Comparison of ENCODE assay signal across 8 cellular contexts in the genomic region with DNA sequence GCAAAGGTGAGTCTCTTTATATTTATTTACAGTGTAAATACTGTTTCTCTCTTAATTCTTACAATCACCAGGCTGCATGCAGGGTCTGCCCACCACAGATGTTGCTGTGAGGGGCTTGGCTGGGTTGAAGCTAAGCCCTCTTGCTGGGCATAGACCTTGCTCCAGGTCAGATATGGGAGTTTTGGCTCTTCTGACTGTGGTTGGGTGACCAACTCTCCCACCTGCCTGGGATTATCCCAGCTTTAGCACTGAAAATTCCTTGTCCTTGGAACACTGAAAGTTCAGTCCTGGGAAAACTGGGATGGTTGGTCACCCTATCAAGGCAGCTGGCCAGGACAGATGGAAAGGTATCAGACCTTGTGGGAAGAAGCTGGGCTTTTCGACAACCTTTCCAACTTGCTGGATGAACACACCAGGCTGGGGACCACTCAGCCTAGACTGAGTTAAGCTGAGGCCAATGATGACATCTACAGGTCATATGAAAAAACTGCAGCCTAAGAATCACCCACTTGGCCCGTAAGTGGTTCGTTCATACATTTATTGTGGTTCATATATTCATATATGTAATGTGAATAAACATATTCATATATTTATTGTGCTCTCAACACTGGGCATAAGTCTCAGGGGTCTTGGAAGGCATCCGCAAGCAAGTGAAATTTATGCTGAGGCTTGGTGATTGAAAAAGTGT. TPM values are rescaled to one million over a fixed set of nuclear protein-coding genes. Genes with fewer than 3 reads are reported as not detected.
A peak's percentile ranks its signal among the peaks of the same experiment; 100 is the strongest.
DNase-seq lines count a peak whose midpoint lies in the region; ATAC-seq and TF ChIP-seq lines count a peak whose summit lies in the region.

No MANE protein-coding gene starts in this region.

- H3K4me2 ChIP-seq in PC-3 (ENCODE audit: low read length) = no peak overlapping the region

- POLR2A ChIA-PET in PC-3 (lab: Charles Lee; ENCODE audit: unreplicated experiment) = no interaction called here

- DNase-seq in EH (ENCODE audit: low read depth) = peak; percentile 78
- peak; percentile 71 for DNase-seq in LoVo (ENCODE audit: low spot score)
- DNase-seq in PC-3 = peak; percentile 81
- peak; percentile 52 for DNase-seq in activated naive CD4-positive, alpha-beta T cell treated with anti-CD3 and anti-CD28 coated beads for 36 hours
- peak; percentile 71 for DNase-seq in globus pallidus (ENCODE audit: low spot score)
- DNase-seq in prostate gland (ENCODE audit: low spot score) = no peak
- no peak for DNase-seq in T-helper 9 cell

- H3K27ac ChIP-seq in PC-3 (ENCODE audit: low read length) (no peak overlapping the region), prostate gland (no peak overlapping the region)

- H3K27ac Mint-ChIP-seq in activated naive CD4-positive, alpha-beta T cell treated with anti-CD3 and anti-CD28 coated beads for 36 hours = no peak overlapping the region

- H3K36me3 ChIP-seq in PC-3 (ENCODE audit: low read depth, low read length) (no peaks in the 10 kb centered on the region), prostate gland (no peaks in the 10 kb centered on the region)

- TF ChIP-seq POLR2A in prostate gland (IDR thresholded peaks at IDR 0.05) = no peak

- intact Hi-C loops in PC-3 (cut with micrococcal nuclease) = loop anchor here (1.0 to 5.0 kb wide), 8 partner anchors 53 to 508 kb away; no protein-coding TSS in a partner anchor
- intact Hi-C loops in activated naive CD4-positive, alpha-beta T cell treated with anti-CD3 and anti-CD28 coated beads for 36 hours (cut with micrococcal nuclease) = loop anchor here (1.0 to 5.0 kb wide), 5 partner anchors 68 to 513 kb away; partner anchors contain the start of gene BEST4
- intact Hi-C loops in prostate gland (cut with DNase I) = loop anchor here (5.0 to 10.0 kb wide), 4 partner anchors 192 to 565 kb away; partner anchors contain the start of genes KIF2C, RNU5D-1, RPS8 and TESK2

- H4K20me1 ChIP-seq in PC-3 (ENCODE audit: low read length) = no peaks in the 10 kb centered on the region

- CTCF ChIA-PET in PC-3 (lab: Charles Lee) = interaction anchor here (1.2 to 1.6 kb wide), 2 partner anchors 282 to 286 kb away, joined by 5 read pairs; no protein-coding TSS in a partner anchor
- CTCF ChIA-PET in activated naive CD4-positive, alpha-beta T cell treated with anti-CD3 and anti-CD28 coated beads for 36 hours (lab: Charles Lee) = interaction anchor here (0.8 to 9.2 kb wide), 14 partner anchors 8 to 479 kb away, joined by 3 to 155 read pairs (median 4); partner anchors contain the start of genes HECTD3 and UROD

- BruUV-seq in PC-3 (replicated peaks; lab: Mats Ljungman, UMichigan) = no TSS peak

- no peak overlapping the region for H3K4me3 ChIP-seq in PC-3 (ENCODE audit: low read length)
- H3K4me3 ChIP-seq in prostate gland = no peak overlapping the region

- H3K9me3 Mint-ChIP-seq in activated naive CD4-positive, alpha-beta T cell treated with anti-CD3 and anti-CD28 coated beads for 36 hours = no peaks in the 10 kb centered on the region

- H3F3A ChIP-seq in PC-3 (ENCODE audit: low read length, unreplicated experiment) = no peaks in the 10 kb centered on the region

- peak; percentile 31 for ATAC-seq in PC-3
- ATAC-seq in GM21447 (IDR thresholded peaks at IDR 0.05; ENCODE audit: unreplicated experiment) = no peak

- H3K36me3 Mint-ChIP-seq in activated naive CD4-positive, alpha-beta T cell treated with anti-CD3 and anti-CD28 coated beads for 36 hours (ENCODE audit: low read depth) = no peaks in the 10 kb centered on the region

- H3K4me1 ChIP-seq in PC-3 (ENCODE audit: insufficient read depth, low read length) = peaks cover 10% of the 10 kb centered on the region
- H3K4me1 ChIP-seq in prostate gland (replicated peaks) = no peaks in the 10 kb centered on the region

- peaks cover 12% of the 10 kb centered on the region for H3K4me1 Mint-ChIP-seq in activated naive CD4-positive, alpha-beta T cell treated with anti-CD3 and anti-CD28 coated beads for 36 hours (ENCODE audit: low read depth)

- no peaks in the 10 kb centered on the region for H3K9me2 ChIP-seq in PC-3 (replicated peaks; ENCODE audit: low read length)

- peak; percentile 88 for TF ChIP-seq CTCF in PC-3 (conservative IDR thresholded peaks at IDR 0.05; ENCODE audit: low read depth, low read length)
- peak in 3 of 4 experiments; percentile 45 to 69 (median 69) for TF ChIP-seq CTCF in prostate gland (IDR thresholded peaks at IDR 0.05)

- H3K79me2 ChIP-seq in PC-3 (ENCODE audit: low read length) = 0 out of 2 replicates have a peak, but pooled peaks cover 5% of the 10 kb centered on the region

- H3K4me3 Mint-ChIP-seq in activated naive CD4-positive, alpha-beta T cell treated with anti-CD3 and anti-CD28 coated beads for 36 hours = no peak overlapping the region

- no peak overlapping the region for H3K9ac ChIP-seq in PC-3 (ENCODE audit: low read length)

- H3K27me3 ChIP-seq in PC-3 (ENCODE audit: low read length) = no peaks in the 10 kb centered on the region
- no peaks in the 10 kb centered on the region for H3K27me3 ChIP-seq in prostate gland (replicated peaks; ENCODE audit: insufficient read depth)

- 8% methylated on average over 4 of the region's 4 CpGs for WGBS in prostate gland

- no peak overlapping the region for H2AFZ ChIP-seq in PC-3 (ENCODE audit: low read length)

- H3K9me3 ChIP-seq in PC-3 (ENCODE audit: low read length) (no peaks in the 10 kb centered on the region), prostate gland (no peaks in the 10 kb centered on the region)

- H3K27me3 Mint-ChIP-seq in activated naive CD4-positive, alpha-beta T cell treated with anti-CD3 and anti-CD28 coated beads for 36 hours (ENCODE audit: low read depth) = no peaks in the 10 kb centered on the region

RNA-seq across cellular contexts. Expression of gene HPDL, which starts 26.6 kb away (rescaled TPM):
- not detected in 2 replicates for total RNA-seq in PC-3 (2014; rRNA removed)
- total RNA-seq in activated naive CD4-positive, alpha-beta T cell treated with anti-CD3 and anti-CD28 coated beads for 36 hours = 10 to 100 TPM; 10.7 to 11.1 TPM
- 1 to 10 TPM in 1 of 2 donors, under 1 TPM in 1; 0.41 to 1.5 TPM for total RNA-seq in prostate gland

RNA-seq across cellular contexts. Expression of gene TOE1, which starts 39.8 kb away (rescaled TPM):
- total RNA-seq in PC-3 (2014; rRNA removed) (18.2 and 19.5 TPM in 2 replicates), prostate gland (10 to 100 TPM; 14.8 to 15.7 TPM)
- 10 to 100 TPM; 23.0 to 23.8 TPM for total RNA-seq in activated naive CD4-positive, alpha-beta T cell treated with anti-CD3 and anti-CD28 coated beads for 36 hours

RNA-seq across cellular contexts. Expression of gene MUTYH, which starts 40.1 kb away (rescaled TPM):
- 21.4 and 22.8 TPM in 2 replicates for total RNA-seq in PC-3 (2014; rRNA removed)
- 10 to 100 TPM; 42.0 to 45.0 TPM for total RNA-seq in activated naive CD4-positive, alpha-beta T cell treated with anti-CD3 and anti-CD28 coated beads for 36 hours
- total RNA-seq in prostate gland = 10 to 100 TPM; 20.1 to 27.4 TPM

Comparison
In these comparisons a context has a peak if more than half of its experiments do, and no peak if none do; other contexts are left out.
1. DNase-seq: peak in EH (single experiment), LoVo (single experiment), PC-3 (single experiment), activated naive CD4-positive, alpha-beta T cell treated with anti-CD3 and anti-CD28 coated beads for 36 hours (single experiment) and globus pallidus (single experiment); none in prostate gland (single experiment) and T-helper 9 cell (single experiment).
2. RNA of gene HPDL, which starts 26.6 kb away (total RNA-seq): 10.7 to 11.1 TPM in activated naive CD4-positive, alpha-beta T cell treated with anti-CD3 and anti-CD28 coated beads for 36 hours; 0.41 to 1.5 TPM in prostate gland and not detected in PC-3; every median in the first group is over 4 times any median in the second.